In the genomic region with DNA sequence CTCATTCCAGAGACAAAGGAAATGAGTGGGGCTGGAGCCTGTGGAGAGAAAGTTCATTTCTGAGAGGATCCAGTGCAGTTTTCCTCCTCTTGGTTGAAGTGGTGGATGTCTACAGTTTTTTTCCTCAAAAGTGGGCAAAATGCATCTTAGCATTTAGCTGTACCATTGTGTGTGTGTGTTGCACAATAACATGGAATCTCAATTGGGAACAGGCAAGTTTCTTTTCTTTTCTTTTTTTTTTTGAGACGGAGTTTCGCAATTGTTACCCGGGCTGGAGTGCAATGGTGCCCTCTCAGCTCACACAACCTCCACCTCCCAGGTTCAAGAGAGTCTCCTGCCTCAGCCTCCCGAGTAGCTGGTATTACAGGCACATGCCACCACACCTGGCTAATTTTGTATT, we compare ENCODE assay signal across 15 cellular contexts.
"Had no signal": no experiment of that assay in that cellular context is flagged by ENCODE, and none has a peak within 500 bp of the region (broad histone marks: within the 10 kb centered on the region; RNA-seq: fewer than 3 reads in every experiment).

No MANE protein-coding gene starts in this region.

- H3K9me3 Mint-ChIP-seq: endodermal cell had no signal

- H3K27me3 Mint-ChIP-seq: progenitor cell of endocrine pancreas had no signal

- H3K4me3 Mint-ChIP-seq: endodermal cell, nephron progenitor cell had no signal

- FAIRE-seq: bronchial epithelial cell had no signal

- H3K4me1 ChIP-seq: ascending aorta, foreskin keratinocyte had no signal

- H3K4me3 ChIP-seq: ascending aorta, dorsolateral prefrontal cortex had no signal

- H3K36me3 ChIP-seq: ascending aorta had no signal

- DNase-seq: activated CD4-positive, alpha-beta T cell treated with anti-CD3 and anti-CD28 coated beads, Interleukin-2, amount 50 U/mL, for 4 hours; activated CD4-positive, CD25-positive, alpha-beta regulatory T cell treated with anti-CD3 and anti-CD28 coated beads, Interleukin-2, amount 50 U/mL, for 72 hours; activated naive CD4-positive, alpha-beta T cell treated with Interleukin-2 at 50 U/mL for 16 hours; activated T-cell treated with anti-CD3 and anti-CD28 coated beads for 4 hours; dorsolateral prefrontal cortex; endodermal cell; foreskin keratinocyte; mesendoderm; nephron progenitor cell; right cardiac atrium; stimulated activated naive CD8-positive, alpha-beta T cell treated with anti-CD3 and anti-CD28 coated beads, Interleukin-15, Interleukin-2, amounts not matched to agents 100 U/mL and 50 U/mL, for 24 hours; T-helper 9 cell had no signal

- H3K27me3 ChIP-seq: ascending aorta, dorsolateral prefrontal cortex, foreskin keratinocyte had no signal

- H3K27ac ChIP-seq: ascending aorta, dorsolateral prefrontal cortex, foreskin keratinocyte had no signal

- H3K27ac Mint-ChIP-seq: endodermal cell, nephron progenitor cell, progenitor cell of endocrine pancreas had no signal

- H3K9me3 ChIP-seq: ascending aorta had no signal

- ATAC-seq: foreskin keratinocyte; right cardiac atrium; stimulated activated naive CD8-positive, alpha-beta T cell treated with anti-CD3 and anti-CD28 coated beads, Interleukin-15, Interleukin-2, amounts not matched to agents 100 U/mL and 50 U/mL, for 24 hours had no signal
